Comparison of ENCODE assay signal across 15 cellular contexts in genomic region chr17:61786088-61786487, GRCh38.
"Had no signal": no experiment of that assay in that cellular context is flagged by ENCODE, and none has a peak within 500 bp of the region (broad histone marks: within the 10 kb centered on the region; RNA-seq: fewer than 3 reads in every experiment).

No MANE protein-coding gene starts in this region.

- H3K27me3 Mint-ChIP-seq: activated CD4-positive, alpha-beta memory T cell treated with anti-CD3 and anti-CD28 coated beads, Interleukin-2, amount 10 ng/mL, durations not matched to agents 7 days and 5 days; brain; central memory CD8-positive, alpha-beta T cell; type B pancreatic cell had no signal

- H3K27ac Mint-ChIP-seq: activated CD4-positive, alpha-beta memory T cell treated with anti-CD3 and anti-CD28 coated beads, Interleukin-2, amount 10 ng/mL, durations not matched to agents 7 days and 5 days; activated T-helper 1 cell treated with anti-CD3 and anti-CD28 coated beads, Interleukin-12 subunit alpha, Interleukin-12 subunit beta, Interleukin-2, Interleukin-4 antibody, amounts not matched to agents 30 ng/mL and 10 ng/mL and 1 ng/mL, durations not matched to agents 14 hours and 24 hours and 36 hours; brain; neural progenitor cell; type B pancreatic cell had no signal

- H3K27me3 ChIP-seq: gastrocnemius medialis, neural progenitor cell, pancreas, suprapubic skin had no signal

- H2AFZ ChIP-seq: neural progenitor cell had no signal

- H3K4me3 ChIP-seq: gastrocnemius medialis, neural progenitor cell, pancreas, suprapubic skin had no signal

- H3K4me3 Mint-ChIP-seq: activated CD4-positive, alpha-beta memory T cell treated with anti-CD3 and anti-CD28 coated beads, Interleukin-2, amount 10 ng/mL, durations not matched to agents 7 days and 5 days; activated T-helper 1 cell treated with anti-CD3 and anti-CD28 coated beads, Interleukin-12 subunit alpha, Interleukin-12 subunit beta, Interleukin-2, Interleukin-4 antibody, amounts not matched to agents 30 ng/mL and 10 ng/mL and 1 ng/mL, durations not matched to agents 14 hours and 24 hours and 36 hours; brain; central memory CD8-positive, alpha-beta T cell; neural progenitor cell; type B pancreatic cell had no signal

- ATAC-seq: gastrocnemius medialis, pancreas had no signal

- H3K27ac ChIP-seq: gastrocnemius medialis, neural progenitor cell, pancreas, suprapubic skin had no signal

- H3K9me3 Mint-ChIP-seq: activated CD4-positive, alpha-beta memory T cell treated with anti-CD3 and anti-CD28 coated beads, Interleukin-2, amount 10 ng/mL, durations not matched to agents 7 days and 5 days; activated T-helper 1 cell treated with anti-CD3 and anti-CD28 coated beads, Interleukin-12 subunit alpha, Interleukin-12 subunit beta, Interleukin-2, Interleukin-4 antibody, amounts not matched to agents 30 ng/mL and 10 ng/mL and 1 ng/mL, durations not matched to agents 14 hours and 24 hours and 36 hours; brain; central memory CD8-positive, alpha-beta T cell; neural progenitor cell; type B pancreatic cell had no signal

- DNase-seq: activated CD4-positive, alpha-beta memory T cell treated with anti-CD3 and anti-CD28 coated beads, Interleukin-2, amount 10 ng/mL, durations not matched to agents 7 days and 5 days; activated CD8-positive, alpha-beta memory T cell treated with anti-CD3 and anti-CD28 coated beads, Interleukin-2, amount 50 U/mL, for 48 hours; activated naive CD4-positive, alpha-beta T cell; amniotic stem cell; effector memory CD4-positive, alpha-beta T cell; gastrocnemius medialis; pancreas; stimulated activated CD4-positive, alpha-beta T cell treated with anti-CD3 and anti-CD28 coated beads, Interleukin-2, amount 100 ng/mL, for 48 hours; stimulated activated naive CD4-positive, alpha-beta T cell treated with Interleukin-2 at 50 U/mL for 16 hours had no signal

- H3K4me1 Mint-ChIP-seq: activated CD4-positive, alpha-beta memory T cell treated with anti-CD3 and anti-CD28 coated beads, Interleukin-2, amount 10 ng/mL, durations not matched to agents 7 days and 5 days; brain; central memory CD8-positive, alpha-beta T cell; neural progenitor cell had no signal

- H3K9ac ChIP-seq: neural progenitor cell had no signal

- H3K4me2 ChIP-seq: neural progenitor cell had no signal

- H3K4me1 ChIP-seq: gastrocnemius medialis, neural progenitor cell, pancreas, suprapubic skin had no signal
